Comparison of ENCODE assay signal across 11 cellular contexts in genomic region chr2:101558740-101559508, GRCh38.
DNase-seq lines count a peak whose midpoint lies in the region; TF ChIP-seq lines count a peak whose summit lies in the region.
"Had no signal": no experiment of that assay in that cellular context is flagged by ENCODE, and none has a peak within 500 bp of the region (broad histone marks: within the 10 kb centered on the region; RNA-seq: fewer than 3 reads in every experiment).

No MANE protein-coding gene starts in this region.

- TF ChIP-seq CTCF in fibroblast of mammary gland (conservative IDR thresholded peaks at IDR 0.05; ENCODE audit: control insufficient read depth, insufficient read depth, low read depth, low read length) (no peak), vagina (IDR thresholded peaks at IDR 0.05) (no peak), Calu3 (IDR thresholded peaks at IDR 0.05; ENCODE audit: unreplicated experiment) (no peak), BE2C (IDR thresholded peaks at IDR 0.05; ENCODE audit: low read depth, low read length) (no peak)

- no peaks in the 10 kb centered on the region for H3K36me3 ChIP-seq in vagina
- H3K36me3 ChIP-seq in BE2C = no peaks in the 10 kb centered on the region

- intact Hi-C loops in activated naive CD4-positive, alpha-beta T cell treated with anti-CD3 and anti-CD28 coated beads for 36 hours (cut with micrococcal nuclease) = no loop called here
- intact Hi-C loops in vagina (cut with DNase I) (no loop called here), Calu3 (cut with micrococcal nuclease; ENCODE audit: unreplicated experiment) (no loop called here)

- peaks cover 35% of the 10 kb centered on the region for H3K4me1 Mint-ChIP-seq in activated naive CD4-positive, alpha-beta T cell treated with anti-CD3 and anti-CD28 coated beads, Interleukin-2, amount 50 U/mL, for 24 hours
- peaks cover 30% of the 10 kb centered on the region for H3K4me1 Mint-ChIP-seq in activated naive CD4-positive, alpha-beta T cell treated with anti-CD3 and anti-CD28 coated beads for 36 hours (ENCODE audit: low read depth)
- H3K4me1 Mint-ChIP-seq in Calu3 (ENCODE audit: low read depth, unreplicated experiment) = peaks cover 8% of the 10 kb centered on the region

- BruUV-seq in Calu3 (replicated peaks; lab: Mats Ljungman, UMichigan) = no TSS peak

- peak overlapping the region; percentile 4 for H3K4me3 Mint-ChIP-seq in activated naive CD4-positive, alpha-beta T cell treated with anti-CD3 and anti-CD28 coated beads, Interleukin-2, amount 50 U/mL, for 24 hours
- no peak overlapping the region for H3K4me3 Mint-ChIP-seq in activated naive CD4-positive, alpha-beta T cell treated with anti-CD3 and anti-CD28 coated beads for 36 hours
- no peak overlapping the region for H3K4me3 Mint-ChIP-seq in Calu3 (ENCODE audit: low read depth, unreplicated experiment)

- H3K4me1 ChIP-seq in vagina (peaks cover 23% of the 10 kb centered on the region), BE2C (no peaks in the 10 kb centered on the region)
- H3K4me1 ChIP-seq: testis had no signal

- no peaks in the 10 kb centered on the region for H3K27me3 Mint-ChIP-seq in activated naive CD4-positive, alpha-beta T cell treated with anti-CD3 and anti-CD28 coated beads, Interleukin-2, amount 50 U/mL, for 24 hours
- no peaks in the 10 kb centered on the region for H3K27me3 Mint-ChIP-seq in activated naive CD4-positive, alpha-beta T cell treated with anti-CD3 and anti-CD28 coated beads for 36 hours (ENCODE audit: low read depth)
- peaks cover under 1% of the 10 kb centered on the region for H3K27me3 Mint-ChIP-seq in Calu3 (ENCODE audit: unreplicated experiment)

- no peak overlapping the region for H3K27ac Mint-ChIP-seq in activated naive CD4-positive, alpha-beta T cell treated with anti-CD3 and anti-CD28 coated beads, Interleukin-2, amount 50 U/mL, for 24 hours
- no peak overlapping the region for H3K27ac Mint-ChIP-seq in activated naive CD4-positive, alpha-beta T cell treated with anti-CD3 and anti-CD28 coated beads for 36 hours
- H3K27ac Mint-ChIP-seq in Calu3 (ENCODE audit: unreplicated experiment) = no peak overlapping the region

- CTCF ChIA-PET in activated naive CD4-positive, alpha-beta T cell treated with anti-CD3 and anti-CD28 coated beads for 36 hours (lab: Charles Lee) = no interaction called here
- CTCF ChIA-PET in Calu3 (lab: Charles Lee) = interaction anchor here (0.7 kb wide), 1 partner anchor 293 kb away, joined by 4 read pairs; no protein-coding TSS in a partner anchor

- no peak for TF ChIP-seq POLR2A in vagina (IDR thresholded peaks at IDR 0.05)

- H3K36me3 Mint-ChIP-seq in activated naive CD4-positive, alpha-beta T cell treated with anti-CD3 and anti-CD28 coated beads, Interleukin-2, amount 50 U/mL, for 24 hours = peaks cover 2% of the 10 kb centered on the region
- peaks cover 5% of the 10 kb centered on the region for H3K36me3 Mint-ChIP-seq in activated naive CD4-positive, alpha-beta T cell treated with anti-CD3 and anti-CD28 coated beads for 36 hours (ENCODE audit: low read depth)
- no peaks in the 10 kb centered on the region for H3K36me3 Mint-ChIP-seq in Calu3 (ENCODE audit: insufficient read depth, unreplicated experiment)

- H3K9me3 ChIP-seq in vagina = no peaks in the 10 kb centered on the region
- H3K9me3 ChIP-seq in BE2C = no peaks in the 10 kb centered on the region
- H3K9me3 ChIP-seq: testis had no signal

- H3K27me3 ChIP-seq in vagina (no peaks in the 10 kb centered on the region), BE2C (no peaks in the 10 kb centered on the region)
- H3K27me3 ChIP-seq: testis had no signal

- H3K27ac ChIP-seq in vagina = peak overlapping the region; percentile 84
- H3K27ac ChIP-seq: testis had no signal

- DNase-seq in activated naive CD4-positive, alpha-beta T cell treated with anti-CD3 and anti-CD28 coated beads for 36 hours = no peak
- DNase-seq in fibroblast of mammary gland (ENCODE audit: low read depth) (peak; percentile 69), myocyte (ENCODE audit: low read depth) (peak; percentile 77), vagina (ENCODE audit: extremely low spot score in 2 of 2) (no peak), Calu3 (no peak), BE2C (no peak), NCI-H187 (lab: John Stamatoyannopoulos, UW) (no peak)
- DNase-seq: activated gamma-delta T cell; stimulated activated CD4-positive, alpha-beta T cell treated with anti-CD3 and anti-CD28 coated beads, Interleukin-2, amount 100 ng/mL, for 24 hours; testis had no signal

- H3K9me3 Mint-ChIP-seq in activated naive CD4-positive, alpha-beta T cell treated with anti-CD3 and anti-CD28 coated beads, Interleukin-2, amount 50 U/mL, for 24 hours = peaks cover 5% of the 10 kb centered on the region
- H3K9me3 Mint-ChIP-seq in activated naive CD4-positive, alpha-beta T cell treated with anti-CD3 and anti-CD28 coated beads for 36 hours = peaks cover 6% of the 10 kb centered on the region
- H3K9me3 Mint-ChIP-seq in Calu3 (ENCODE audit: low read depth, unreplicated experiment) = peaks cover 3% of the 10 kb centered on the region

- H3K4me3 ChIP-seq in fibroblast of mammary gland (ENCODE audit: control insufficient read depth, low read depth, low read length) = no peak overlapping the region
- no peak overlapping the region for H3K4me3 ChIP-seq in vagina
- no peak overlapping the region for H3K4me3 ChIP-seq in BE2C (ENCODE audit: low read depth, low read length)
- H3K4me3 ChIP-seq: testis had no signal

Comparison
In these comparisons a context has a peak if more than half of its experiments do, and no peak if none do; other contexts are left out.
1. DNase-seq: peak in fibroblast of mammary gland (single experiment) and myocyte (single experiment); none in activated naive CD4-positive, alpha-beta T cell treated with anti-CD3 and anti-CD28 coated beads for 36 hours (single experiment), vagina (0 of 2), Calu3 (single experiment), BE2C (single experiment) and NCI-H187 (0 of 2).